7 cellular contexts compared by ENCODE assay signal in the genomic region with DNA sequence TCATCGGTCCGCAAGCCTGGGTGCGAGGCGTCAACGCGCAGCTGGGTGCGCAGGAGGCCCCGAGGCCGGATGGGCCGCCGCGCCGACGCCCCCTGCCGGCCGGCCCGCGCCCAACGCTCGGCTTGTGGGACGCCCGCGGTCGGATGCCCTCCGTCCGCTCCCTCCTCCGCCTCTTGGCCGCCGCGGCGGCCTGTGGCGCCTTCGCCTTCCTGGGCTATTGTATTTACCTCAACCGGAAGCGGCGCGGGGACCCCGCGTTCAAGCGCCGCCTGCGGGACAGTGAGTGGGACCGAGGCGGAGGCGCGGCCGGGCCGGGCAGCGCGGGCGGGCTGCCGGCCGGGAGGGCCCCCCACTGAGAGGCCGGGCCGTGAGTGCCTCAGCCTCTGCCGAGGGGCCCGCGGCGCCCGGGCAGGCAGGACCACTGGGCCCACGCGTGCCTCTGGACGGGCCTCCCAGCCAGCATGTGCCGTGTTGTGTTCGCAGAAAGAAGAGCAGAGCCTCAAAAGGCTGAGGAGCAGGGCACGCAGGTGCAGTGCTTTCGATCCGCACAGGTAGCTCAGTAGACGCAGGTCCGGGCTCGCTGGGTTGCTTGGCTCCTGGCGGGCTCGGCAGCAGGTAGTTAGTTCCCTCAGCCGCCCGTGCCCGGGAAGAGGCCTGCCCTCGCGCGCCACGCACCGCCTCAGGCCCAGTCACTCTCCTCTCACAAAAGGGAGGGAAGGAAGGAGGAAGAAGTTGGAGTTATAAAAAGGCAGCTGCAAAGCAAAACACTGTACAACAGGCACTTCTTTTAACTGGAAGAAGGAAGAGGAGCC.
DNase-seq lines count a peak whose midpoint lies in the region; ATAC-seq and TF ChIP-seq lines count a peak whose summit lies in the region.

Gene TOMM20L, plus strand, starts transcription at position 116 of the 812 bp plus-strand sequence. Its CDS starts 28 bp downstream, at position 144.

- H3K4me3 Mint-ChIP-seq in central memory CD8-positive, alpha-beta T cell = peak within 1 kb of the TSS; percentile 82

- ATAC-seq in HG02610 (IDR thresholded peaks at IDR 0.05; ENCODE audit: unreplicated experiment) = peak; percentile 94
- peak; percentile 88 to 93 for ATAC-seq in activated CD4-positive, CD25-positive, alpha-beta regulatory T cell treated with anti-CD3 and anti-CD28 coated beads, Interleukin-2, amount 50 U/mL, for 24 hours
- ATAC-seq in central memory CD8-positive, alpha-beta T cell (replicated peaks; ENCODE audit: extremely low read depth, poor library complexity, severe bottlenecking) = peak; percentile 81

- H3K36me3 Mint-ChIP-seq in central memory CD8-positive, alpha-beta T cell (ENCODE audit: insufficient read depth) = peaks cover 2% of the 10 kb centered on the region

- peak within 1 kb of the TSS; percentile 86 for H3K27ac Mint-ChIP-seq in central memory CD8-positive, alpha-beta T cell (ENCODE audit: low read depth)

- TF ChIP-seq POLR2A in GM15510 (IDR thresholded peaks at IDR 0.05; ENCODE audit: borderline replicate concordance, extremely low read depth, insufficient read length) = peak; percentile 40

- no peaks in the 10 kb centered on the region for H3K27me3 Mint-ChIP-seq in central memory CD8-positive, alpha-beta T cell

- H3K9me3 Mint-ChIP-seq in central memory CD8-positive, alpha-beta T cell = no peaks in the 10 kb centered on the region

- H3K4me1 Mint-ChIP-seq in central memory CD8-positive, alpha-beta T cell = peaks cover 17% of the 10 kb centered on the region

- DNase-seq in NCI-H1105 treated with DMSO at 0.1 percent for 48 hours (lab: John Stamatoyannopoulos, UW) (peak; percentile 73), kidney glomerular epithelial cell (lab: John Stamatoyannopoulos, UW) (peak; percentile 30)
- peak; percentile 57 to 58 for DNase-seq in central memory CD8-positive, alpha-beta T cell (ENCODE audit: low spot score in 2 of 2)
- peak; percentile 38 to 56 for DNase-seq in stimulated activated CD4-positive, alpha-beta T cell treated with anti-CD3 and anti-CD28 coated beads, Interleukin-1b, Interleukin-23, amount 100 ng/mL, for 1 hour (ENCODE audit: low read depth in 2 of 2)

Comparison
In these comparisons a context has a peak if more than half of its experiments do, and no peak if none do; other contexts are left out.
1. Peak in every context shown above with its lines: DNase-seq and ATAC-seq.